13 cellular contexts compared by ENCODE assay signal in genomic region chr22:30306629-30307016, GRCh38. TPM values are rescaled to one million over a fixed set of nuclear protein-coding genes. Genes with fewer than 3 reads are reported as not detected.
DNase-seq lines count a peak whose midpoint lies in the region; TF ChIP-seq lines count a peak whose summit lies in the region.
"Had no signal": no experiment of that assay in that cellular context is flagged by ENCODE, and none has a peak within 500 bp of the region (broad histone marks: within the 10 kb centered on the region; RNA-seq: fewer than 3 reads in every experiment).

No MANE protein-coding gene starts in this region.

- H3K4me1 ChIP-seq in DOHH2 (ENCODE audit: control insufficient read depth, low read length) (peaks cover 64% of the 10 kb centered on the region), OCI-LY1 (ENCODE audit: insufficient read depth, low read length, severe bottlenecking) (peaks cover 100% of the 10 kb centered on the region), duodenal mucosa (ENCODE audit: control insufficient read depth in 1 of 2, insufficient read depth in 2 of 2, low read length in 2 of 2) (peaks cover 89 to 94% of the 10 kb centered on the region in 2 donors)

- H3K9ac ChIP-seq in OCI-LY1 (ENCODE audit: low read length), result peak overlapping the region; percentile 79
- H3K9ac ChIP-seq in duodenal mucosa (ENCODE audit: low read depth in 1 of 2, low read length in 2 of 2), result peak overlapping the region; percentile 13 to 18

- H3K27ac ChIP-seq in DOHH2 (ENCODE audit: low read depth, low read length) (peak overlapping the region; percentile 73), OCI-LY1 (ENCODE audit: low read depth, low read length, poor library complexity, severe bottlenecking) (peak overlapping the region; percentile 99), duodenal mucosa (ENCODE audit: low read depth, low read length) (no peak overlapping the region), skin epidermis (peak overlapping the region; percentile 23 to 97 (median 86))

- H3K36me3 ChIP-seq in DOHH2 (ENCODE audit: control insufficient read depth, low read length), result peaks cover 9% of the 10 kb centered on the region
- H3K36me3 ChIP-seq in OCI-LY1 (ENCODE audit: insufficient read depth, low read length), result peaks cover 4% of the 10 kb centered on the region; the same call in 1 of the 2 replicates
- peaks cover 0 to 11% of the 10 kb centered on the region in 2 donors for H3K36me3 ChIP-seq in duodenal mucosa (ENCODE audit: control insufficient read depth in 1 of 2, insufficient read depth in 2 of 2, low read length in 2 of 2)
- H3K36me3 ChIP-seq: ovary had no signal

- H3F3A ChIP-seq in DOHH2 (ENCODE audit: control insufficient read depth, insufficient read depth) (peaks cover 19% of the 10 kb centered on the region), OCI-LY1 (ENCODE audit: insufficient read depth, low read length) (0 out of 2 replicates have a peak, but pooled peaks cover 3% of the 10 kb centered on the region)

- H3K9me2 ChIP-seq in DOHH2 (replicated peaks; ENCODE audit: control insufficient read depth, low read length) (no peaks in the 10 kb centered on the region), OCI-LY1 (ENCODE audit: low read depth, low read length) (no peaks in the 10 kb centered on the region)

- no peak for DNase-seq in GM03348 (ENCODE audit: low spot score)
- DNase-seq in NCI-H187 treated with DMSO at 0.1 percent for 48 hours (lab: John Stamatoyannopoulos, UW), result no peak
- no peak for DNase-seq in OCI-M1 (lab: John Stamatoyannopoulos, UW)
- no peak for DNase-seq in lower leg skin (ENCODE audit: low spot score in 2 of 2)
- DNase-seq: DMS79; effector CD8-positive, alpha-beta T cell; NCI-H82; ovary had no signal

- H3K9me3 ChIP-seq in DOHH2 (ENCODE audit: control insufficient read depth, insufficient read depth, low read length) (no peaks in the 10 kb centered on the region), OCI-LY1 (ENCODE audit: low read length) (no peaks in the 10 kb centered on the region), duodenal mucosa (ENCODE audit: control insufficient read depth in 1 of 2, low read length in 2 of 2) (no peaks in the 10 kb centered on the region)
- H3K9me3 ChIP-seq: ovary had no signal

- no peak for TF ChIP-seq CTCF in DOHH2 (IDR thresholded peaks at IDR 0.05; ENCODE audit: low read depth, low read length, poor library complexity, severe bottlenecking)
- no peak for TF ChIP-seq CTCF in OCI-LY1 (IDR thresholded peaks at IDR 0.05; ENCODE audit: low read length)
- TF ChIP-seq CTCF in lower leg skin (IDR thresholded peaks at IDR 0.05), result no peak

- TF ChIP-seq POLR2A in lower leg skin (IDR thresholded peaks at IDR 0.05), result no peak

- H3K79me2 ChIP-seq in DOHH2 (ENCODE audit: control insufficient read depth, low read length) (peaks cover 6% of the 10 kb centered on the region), OCI-LY1 (ENCODE audit: insufficient read depth, low read length) (no peaks in the 10 kb centered on the region)

- H2AFZ ChIP-seq in OCI-LY1 (ENCODE audit: low read length), result no peak overlapping the region

- H4K20me1 ChIP-seq in DOHH2 (ENCODE audit: control insufficient read depth, insufficient read depth, low read depth, low read length), result no peaks in the 10 kb centered on the region
- no peaks in the 10 kb centered on the region for H4K20me1 ChIP-seq in OCI-LY1 (ENCODE audit: insufficient read depth, low read length)

- intact Hi-C loops in lower leg skin (cut with DNase I; ENCODE audit: low total_unique reads), result no loop called here

- H3K4me3 ChIP-seq in DOHH2 (ENCODE audit: low read length) (peak overlapping the region; percentile 69), OCI-LY1 (ENCODE audit: low read depth, low read length, poor library complexity, severe bottlenecking) (peak overlapping the region; percentile 50), duodenal mucosa (ENCODE audit: low read depth in 1 of 2, low read length in 2 of 2) (peak overlapping the region in 1 of 2 donors; percentile 37), skin epidermis (no peak overlapping the region), lower leg skin (ENCODE audit: low read depth, poor library complexity, severe bottlenecking) (no peak overlapping the region)
- H3K4me3 ChIP-seq: ovary had no signal

- H3K27me3 ChIP-seq in DOHH2 (ENCODE audit: control insufficient read depth, low read length) (no peaks in the 10 kb centered on the region), OCI-LY1 (ENCODE audit: insufficient read depth, low read length) (no peaks in the 10 kb centered on the region), duodenal mucosa (ENCODE audit: control insufficient read depth in 1 of 2, insufficient read depth in 2 of 2, low read length in 2 of 2) (no peaks in the 10 kb centered on the region)
- H3K27me3 ChIP-seq: ovary had no signal

- H3K4me2 ChIP-seq in DOHH2 (ENCODE audit: low read length) (peak overlapping the region; percentile 98), OCI-LY1 (ENCODE audit: low read length) (peak overlapping the region; percentile 78)

- WGBS in lower leg skin, 2 donors, result 75 to 78% methylated on average over 1 of the region's 1 CpG

RNA-seq across cellular contexts. Expression of gene CASTOR1, which starts 17.3 kb away (rescaled TPM):
- 10 to 100 TPM; 16.3 to 38.1 (median 22.6) TPM for total RNA-seq in lower leg skin

RNA-seq across cellular contexts. Expression of gene TBC1D10A, which starts 20.1 kb away (rescaled TPM):
- 10 to 100 TPM; 64.8 to 80.1 (median 74.2) TPM for total RNA-seq in lower leg skin

RNA-seq across cellular contexts. Expression of gene OSM, which starts 40.0 kb away (rescaled TPM):
- total RNA-seq in lower leg skin, result under 1 TPM in 3 of 4 donors, not detected in 1; 0.27 to 0.34 (median 0.29) TPM
- total RNA-seq: H4 had no signal

RNA-seq across cellular contexts. Expression of gene SF3A1, which starts 50.1 kb away (rescaled TPM):
- 100 to 1,000 TPM in 2 of 4 donors, 10 to 100 TPM in 2; 72.4 to 169 (median 114) TPM for total RNA-seq in lower leg skin

RNA-seq across cellular contexts. Expression of gene CCDC157, which starts 50.2 kb away (rescaled TPM):
- 1 to 10 TPM in 3 of 4 donors, under 1 TPM in 1; 0.17 to 4.5 (median 2.7) TPM for total RNA-seq in lower leg skin

Comparison
In these comparisons a context has a peak if more than half of its experiments do, and no peak if none do; other contexts are left out.
1. H3K4me3 ChIP-seq: peak in DOHH2 (single experiment) and OCI-LY1 (single experiment); none in skin epidermis (0 of 7) and lower leg skin (single experiment).